ENCODE assay signal across 1 cellular context in the genomic region with DNA sequence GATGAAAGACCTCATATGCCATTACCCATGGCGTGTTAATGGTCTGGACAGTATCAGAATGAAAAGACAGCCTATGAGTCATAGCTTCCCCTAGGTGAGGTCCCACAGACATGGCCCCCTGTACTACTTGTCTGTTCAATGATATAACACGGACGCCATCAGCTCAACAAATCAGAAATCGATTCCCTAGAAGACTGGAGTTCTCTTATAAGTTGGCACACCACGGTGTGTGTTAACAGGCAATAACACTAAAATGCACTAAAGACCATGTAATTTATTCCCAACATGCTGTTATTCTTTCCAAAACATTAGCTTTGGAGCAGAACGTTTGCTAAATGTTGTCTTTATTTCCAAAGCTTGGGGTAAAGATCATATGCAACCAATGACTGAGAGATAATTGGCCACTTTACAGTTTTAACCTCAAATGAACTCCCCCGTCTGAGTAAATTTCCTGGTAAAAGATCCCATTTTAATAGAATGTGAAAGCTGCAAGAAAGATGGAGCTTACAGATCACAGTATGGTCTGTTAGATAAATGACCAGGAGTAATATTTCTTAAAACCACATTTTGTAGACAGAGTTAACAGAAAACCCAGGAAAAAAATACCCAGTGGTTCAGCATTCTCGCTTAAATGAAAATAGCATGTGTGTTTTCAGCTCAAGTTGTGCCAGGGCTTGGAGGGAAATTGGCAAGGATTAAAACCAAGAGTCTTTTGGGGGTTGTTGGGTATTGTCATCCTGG.
TF ChIP-seq lines count a peak whose summit lies in the region.

No MANE protein-coding gene starts in this region.

TF ChIP-seq in K562, 482 proteins besides CTCF, POLR2A, EP300 and RAD21 (continued from another document and continues in another):
- TF ChIP-seq RNF2 (IDR thresholded peaks at IDR 0.05) (peak; percentile 51; the same call in 1 of the 2 replicates), PTRF (tag; IDR thresholded peaks at IDR 0.05) (0 out of 2 replicates have a peak, but pooled peaks have one; percentile 35), RBBP5 (IDR thresholded peaks at IDR 0.05; ENCODE audit: borderline replicate concordance, insufficient read depth, low read length, poor library complexity, severe bottlenecking) (peak; percentile 89), CXXC5 (CRISPR knock-in tag; IDR thresholded peaks at IDR 0.05) (0 out of 2 replicates have a peak, but pooled peaks have one; percentile 47), ZBTB2 (IDR thresholded peaks at IDR 0.05) (peak; percentile 68; the same call in 1 of the 2 replicates), SAFB (IDR thresholded peaks at IDR 0.05; ENCODE audit: borderline replicate concordance, low read depth, low read length) (no peak), ARHGAP35 (IDR thresholded peaks at IDR 0.05; ENCODE audit: partially characterized antibody) (no peak), AFF1 (IDR thresholded peaks at IDR 0.05; ENCODE audit: low read depth in 1 of 2, partially characterized antibody in 2 of 2) (peak in 1 of 2 experiments; percentile 79), NR2C2 (CRISPR knock-in tag; IDR thresholded peaks at IDR 0.05) (no peak), NR2C2 (tag; IDR thresholded peaks at IDR 0.05) (peak; percentile 84), SP2 (IDR thresholded peaks at IDR 0.05; ENCODE audit: extremely low read depth, low read depth, low read length, poor library complexity, severe bottlenecking) (no peak), ZNF408 (CRISPR knock-in tag; IDR thresholded peaks at IDR 0.05; ENCODE audit: low read depth) (no peak), ZNF436 (CRISPR knock-in tag; IDR thresholded peaks at IDR 0.05) (no peak), ZFP36 (IDR thresholded peaks at IDR 0.05; ENCODE audit: low read depth, low read length, partially characterized antibody) (no peak), SLC30A9 (CRISPR knock-in tag; IDR thresholded peaks at IDR 0.05) (no peak), POLR2H (tag; IDR thresholded peaks at IDR 0.05; ENCODE audit: low read depth) (peak; percentile 46; the same call in 1 of the 2 replicates), ZNF3 (CRISPR knock-in tag; IDR thresholded peaks at IDR 0.05) (no peak), SMARCC2 (IDR thresholded peaks at IDR 0.05; ENCODE audit: low read depth) (peak; percentile 95; the same call in 1 of the 2 replicates), RNF219 (CRISPR knock-in tag; IDR thresholded peaks at IDR 0.05) (no peak)
- TF ChIP-seq, protein P1, sequence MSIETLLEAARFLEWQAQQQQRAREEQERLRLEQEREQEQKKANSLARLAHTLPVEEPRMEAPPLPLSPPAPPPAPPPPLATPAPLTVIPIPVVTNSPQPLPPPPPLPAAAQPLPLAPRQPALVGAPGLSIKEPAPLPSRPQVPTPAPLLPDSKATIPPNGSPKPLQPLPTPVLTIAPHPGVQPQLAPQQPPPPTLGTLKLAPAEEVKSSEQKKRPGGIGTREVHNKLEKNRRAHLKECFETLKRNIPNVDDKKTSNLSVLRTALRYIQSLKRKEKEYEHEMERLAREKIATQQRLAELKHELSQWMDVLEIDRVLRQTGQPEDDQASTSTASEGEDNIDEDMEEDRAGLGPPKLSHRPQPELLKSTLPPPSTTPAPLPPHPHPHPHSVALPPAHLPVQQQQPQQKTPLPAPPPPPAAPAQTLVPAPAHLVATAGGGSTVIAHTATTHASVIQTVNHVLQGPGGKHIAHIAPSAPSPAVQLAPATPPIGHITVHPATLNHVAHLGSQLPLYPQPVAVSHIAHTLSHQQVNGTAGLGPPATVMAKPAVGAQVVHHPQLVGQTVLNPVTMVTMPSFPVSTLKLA (conservative IDR thresholded peaks at IDR 0.05), result peak in 1 of 2 experiments; percentile 69; a peak in 2 of 4 replicates
- TF ChIP-seq, protein P2, sequence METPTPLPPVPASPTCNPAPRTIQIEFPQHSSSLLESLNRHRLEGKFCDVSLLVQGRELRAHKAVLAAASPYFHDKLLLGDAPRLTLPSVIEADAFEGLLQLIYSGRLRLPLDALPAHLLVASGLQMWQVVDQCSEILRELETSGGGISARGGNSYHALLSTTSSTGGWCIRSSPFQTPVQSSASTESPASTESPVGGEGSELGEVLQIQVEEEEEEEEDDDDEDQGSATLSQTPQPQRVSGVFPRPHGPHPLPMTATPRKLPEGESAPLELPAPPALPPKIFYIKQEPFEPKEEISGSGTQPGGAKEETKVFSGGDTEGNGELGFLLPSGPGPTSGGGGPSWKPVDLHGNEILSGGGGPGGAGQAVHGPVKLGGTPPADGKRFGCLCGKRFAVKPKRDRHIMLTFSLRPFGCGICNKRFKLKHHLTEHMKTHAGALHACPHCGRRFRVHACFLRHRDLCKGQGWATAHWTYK (CRISPR knock-in tag; IDR thresholded peaks at IDR 0.05), result 0 out of 2 replicates have a peak, but pooled peaks have one; percentile 8
- TF ChIP-seq, protein P3, sequence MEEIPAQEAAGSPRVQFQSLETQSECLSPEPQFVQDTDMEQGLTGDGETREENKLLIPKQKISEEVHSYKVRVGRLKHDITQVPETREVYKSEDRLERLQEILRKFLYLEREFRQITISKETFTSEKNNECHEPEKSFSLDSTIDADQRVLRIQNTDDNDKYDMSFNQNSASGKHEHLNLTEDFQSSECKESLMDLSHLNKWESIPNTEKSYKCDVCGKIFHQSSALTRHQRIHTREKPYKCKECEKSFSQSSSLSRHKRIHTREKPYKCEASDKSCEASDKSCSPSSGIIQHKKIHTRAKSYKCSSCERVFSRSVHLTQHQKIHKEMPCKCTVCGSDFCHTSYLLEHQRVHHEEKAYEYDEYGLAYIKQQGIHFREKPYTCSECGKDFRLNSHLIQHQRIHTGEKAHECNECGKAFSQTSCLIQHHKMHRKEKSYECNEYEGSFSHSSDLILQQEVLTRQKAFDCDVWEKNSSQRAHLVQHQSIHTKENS (CRISPR knock-in tag; IDR thresholded peaks at IDR 0.05), result no peak
- TF ChIP-seq, protein P4, sequence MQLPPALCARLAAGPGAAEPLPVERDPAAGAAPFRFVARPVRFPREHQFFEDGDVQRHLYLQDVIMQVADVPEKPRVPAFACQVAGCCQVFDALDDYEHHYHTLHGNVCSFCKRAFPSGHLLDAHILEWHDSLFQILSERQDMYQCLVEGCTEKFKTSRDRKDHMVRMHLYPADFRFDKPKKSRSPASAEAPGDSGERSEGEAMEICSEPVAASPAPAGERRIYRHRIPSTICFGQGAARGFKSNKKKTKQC (CRISPR knock-in tag; IDR thresholded peaks at IDR 0.05), result no peak
- TF ChIP-seq, protein P5, sequence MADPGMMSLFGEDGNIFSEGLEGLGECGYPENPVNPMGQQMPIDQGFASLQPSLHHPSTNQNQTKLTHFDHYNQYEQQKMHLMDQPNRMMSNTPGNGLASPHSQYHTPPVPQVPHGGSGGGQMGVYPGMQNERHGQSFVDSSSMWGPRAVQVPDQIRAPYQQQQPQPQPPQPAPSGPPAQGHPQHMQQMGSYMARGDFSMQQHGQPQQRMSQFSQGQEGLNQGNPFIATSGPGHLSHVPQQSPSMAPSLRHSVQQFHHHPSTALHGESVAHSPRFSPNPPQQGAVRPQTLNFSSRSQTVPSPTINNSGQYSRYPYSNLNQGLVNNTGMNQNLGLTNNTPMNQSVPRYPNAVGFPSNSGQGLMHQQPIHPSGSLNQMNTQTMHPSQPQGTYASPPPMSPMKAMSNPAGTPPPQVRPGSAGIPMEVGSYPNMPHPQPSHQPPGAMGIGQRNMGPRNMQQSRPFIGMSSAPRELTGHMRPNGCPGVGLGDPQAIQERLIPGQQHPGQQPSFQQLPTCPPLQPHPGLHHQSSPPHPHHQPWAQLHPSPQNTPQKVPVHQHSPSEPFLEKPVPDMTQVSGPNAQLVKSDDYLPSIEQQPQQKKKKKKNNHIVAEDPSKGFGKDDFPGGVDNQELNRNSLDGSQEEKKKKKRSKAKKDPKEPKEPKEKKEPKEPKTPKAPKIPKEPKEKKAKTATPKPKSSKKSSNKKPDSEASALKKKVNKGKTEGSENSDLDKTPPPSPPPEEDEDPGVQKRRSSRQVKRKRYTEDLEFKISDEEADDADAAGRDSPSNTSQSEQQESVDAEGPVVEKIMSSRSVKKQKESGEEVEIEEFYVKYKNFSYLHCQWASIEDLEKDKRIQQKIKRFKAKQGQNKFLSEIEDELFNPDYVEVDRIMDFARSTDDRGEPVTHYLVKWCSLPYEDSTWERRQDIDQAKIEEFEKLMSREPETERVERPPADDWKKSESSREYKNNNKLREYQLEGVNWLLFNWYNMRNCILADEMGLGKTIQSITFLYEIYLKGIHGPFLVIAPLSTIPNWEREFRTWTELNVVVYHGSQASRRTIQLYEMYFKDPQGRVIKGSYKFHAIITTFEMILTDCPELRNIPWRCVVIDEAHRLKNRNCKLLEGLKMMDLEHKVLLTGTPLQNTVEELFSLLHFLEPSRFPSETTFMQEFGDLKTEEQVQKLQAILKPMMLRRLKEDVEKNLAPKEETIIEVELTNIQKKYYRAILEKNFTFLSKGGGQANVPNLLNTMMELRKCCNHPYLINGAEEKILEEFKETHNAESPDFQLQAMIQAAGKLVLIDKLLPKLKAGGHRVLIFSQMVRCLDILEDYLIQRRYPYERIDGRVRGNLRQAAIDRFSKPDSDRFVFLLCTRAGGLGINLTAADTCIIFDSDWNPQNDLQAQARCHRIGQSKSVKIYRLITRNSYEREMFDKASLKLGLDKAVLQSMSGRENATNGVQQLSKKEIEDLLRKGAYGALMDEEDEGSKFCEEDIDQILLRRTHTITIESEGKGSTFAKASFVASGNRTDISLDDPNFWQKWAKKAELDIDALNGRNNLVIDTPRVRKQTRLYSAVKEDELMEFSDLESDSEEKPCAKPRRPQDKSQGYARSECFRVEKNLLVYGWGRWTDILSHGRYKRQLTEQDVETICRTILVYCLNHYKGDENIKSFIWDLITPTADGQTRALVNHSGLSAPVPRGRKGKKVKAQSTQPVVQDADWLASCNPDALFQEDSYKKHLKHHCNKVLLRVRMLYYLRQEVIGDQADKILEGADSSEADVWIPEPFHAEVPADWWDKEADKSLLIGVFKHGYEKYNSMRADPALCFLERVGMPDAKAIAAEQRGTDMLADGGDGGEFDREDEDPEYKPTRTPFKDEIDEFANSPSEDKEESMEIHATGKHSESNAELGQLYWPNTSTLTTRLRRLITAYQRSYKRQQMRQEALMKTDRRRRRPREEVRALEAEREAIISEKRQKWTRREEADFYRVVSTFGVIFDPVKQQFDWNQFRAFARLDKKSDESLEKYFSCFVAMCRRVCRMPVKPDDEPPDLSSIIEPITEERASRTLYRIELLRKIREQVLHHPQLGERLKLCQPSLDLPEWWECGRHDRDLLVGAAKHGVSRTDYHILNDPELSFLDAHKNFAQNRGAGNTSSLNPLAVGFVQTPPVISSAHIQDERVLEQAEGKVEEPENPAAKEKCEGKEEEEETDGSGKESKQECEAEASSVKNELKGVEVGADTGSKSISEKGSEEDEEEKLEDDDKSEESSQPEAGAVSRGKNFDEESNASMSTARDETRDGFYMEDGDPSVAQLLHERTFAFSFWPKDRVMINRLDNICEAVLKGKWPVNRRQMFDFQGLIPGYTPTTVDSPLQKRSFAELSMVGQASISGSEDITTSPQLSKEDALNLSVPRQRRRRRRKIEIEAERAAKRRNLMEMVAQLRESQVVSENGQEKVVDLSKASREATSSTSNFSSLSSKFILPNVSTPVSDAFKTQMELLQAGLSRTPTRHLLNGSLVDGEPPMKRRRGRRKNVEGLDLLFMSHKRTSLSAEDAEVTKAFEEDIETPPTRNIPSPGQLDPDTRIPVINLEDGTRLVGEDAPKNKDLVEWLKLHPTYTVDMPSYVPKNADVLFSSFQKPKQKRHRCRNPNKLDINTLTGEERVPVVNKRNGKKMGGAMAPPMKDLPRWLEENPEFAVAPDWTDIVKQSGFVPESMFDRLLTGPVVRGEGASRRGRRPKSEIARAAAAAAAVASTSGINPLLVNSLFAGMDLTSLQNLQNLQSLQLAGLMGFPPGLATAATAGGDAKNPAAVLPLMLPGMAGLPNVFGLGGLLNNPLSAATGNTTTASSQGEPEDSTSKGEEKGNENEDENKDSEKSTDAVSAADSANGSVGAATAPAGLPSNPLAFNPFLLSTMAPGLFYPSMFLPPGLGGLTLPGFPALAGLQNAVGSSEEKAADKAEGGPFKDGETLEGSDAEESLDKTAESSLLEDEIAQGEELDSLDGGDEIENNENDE (IDR thresholded peaks at IDR 0.05; ENCODE audit: low read depth, low read length), result no peak
